In genomic region chr11:526192-526591, GRCh38 we compare ENCODE assay signal across 16 cellular contexts.
"Had no signal": no experiment of that assay in that cellular context is flagged by ENCODE, and none has a peak within 500 bp of the region (broad histone marks: within the 10 kb centered on the region; RNA-seq: fewer than 3 reads in every experiment).

No MANE protein-coding gene starts in this region.

- DNase-seq: activated B cell treated with CpG ODN at 0.5 μM for 24 hours; activated CD4-positive, alpha-beta memory T cell treated with anti-CD3 and anti-CD28 coated beads for 36 hours; activated CD4-positive, alpha-beta T cell treated with anti-CD3 and anti-CD28 coated beads for 4 hours; activated CD8-positive, alpha-beta memory T cell treated with anti-CD3 and anti-CD28 coated beads, Interleukin-2, amount 10 ng/mL, durations not matched to agents 7 days and 5 days; activated naive CD8-positive, alpha-beta T cell treated with anti-CD3 and anti-CD28 coated beads, Interleukin-2, amount 10 ng/mL, durations not matched to agents 7 days and 5 days; body of pancreas; central memory CD4-positive, alpha-beta T cell; dorsolateral prefrontal cortex; foreskin melanocyte; immature natural killer cell; lower lobe of right lung; natural killer cell; stimulated activated naive B cell treated with anti-CD40 and anti-IgM and Interleukin-4, amounts not matched to agents 10 μg/mL and 1 μg/mL and 100 μg/mL, for 72 hours; T-cell; thyroid gland had no signal

- ATAC-seq: activated CD8-positive, alpha-beta memory T cell treated with anti-CD3 and anti-CD28 coated beads, Interleukin-2, amount 10 ng/mL, durations not matched to agents 7 days and 5 days; body of pancreas; lower lobe of right lung; natural killer cell; stimulated activated naive B cell treated with anti-CD40 and anti-IgM and Interleukin-4, amounts not matched to agents 10 μg/mL and 1 μg/mL and 100 μg/mL, for 72 hours; T-cell had no signal

- H3K4me3 ChIP-seq: body of pancreas, dorsolateral prefrontal cortex, lower lobe of right lung, thyroid gland had no signal

- H3K4me1 ChIP-seq: body of pancreas, lower lobe of right lung, thyroid gland had no signal

- H3K27ac ChIP-seq: body of pancreas, dorsolateral prefrontal cortex, epithelial cell of prostate, lower lobe of right lung, thyroid gland had no signal

- H3K9me3 ChIP-seq: body of pancreas, lower lobe of right lung, thyroid gland had no signal

- H3K36me3 ChIP-seq: thyroid gland had no signal

- H3K27me3 ChIP-seq: body of pancreas, dorsolateral prefrontal cortex, thyroid gland had no signal
